In the genomic region with DNA sequence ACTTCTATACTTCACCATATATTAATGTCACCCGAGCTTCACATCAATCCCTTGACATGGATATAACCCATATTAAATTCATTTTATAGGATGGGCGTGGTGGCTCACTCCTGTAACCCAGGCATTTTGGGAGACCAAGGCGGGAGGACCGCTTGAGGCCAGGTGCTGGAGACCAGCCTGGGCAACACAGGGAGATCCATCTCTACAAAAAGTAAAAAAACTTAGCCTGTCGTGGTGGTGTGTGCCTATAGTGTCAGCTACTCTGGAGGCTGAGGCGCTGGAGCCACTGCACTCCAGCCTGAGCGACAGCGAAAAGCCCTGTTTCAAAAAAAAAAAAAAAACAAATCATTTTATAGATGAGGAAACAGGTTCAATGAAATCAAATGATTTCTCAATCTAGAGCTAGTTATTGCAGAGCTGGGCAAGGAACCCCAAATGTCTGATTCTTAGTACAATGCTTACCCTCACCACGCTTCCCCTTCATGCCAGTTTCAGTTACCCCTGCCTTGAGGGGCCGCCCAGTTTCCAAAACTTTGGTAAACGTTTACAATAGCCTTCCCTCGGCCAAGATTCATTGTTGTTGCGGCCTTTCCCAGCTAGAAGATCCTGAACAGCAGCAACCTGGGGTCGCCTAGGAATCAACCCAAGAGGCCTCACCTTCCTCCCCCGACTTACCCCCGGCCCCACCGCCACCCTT, we compare ENCODE assay signal across 8 cellular contexts. TPM values are rescaled to one million over a fixed set of nuclear protein-coding genes. Genes with fewer than 3 reads are reported as not detected.
DNase-seq lines count a peak whose midpoint lies in the region; ATAC-seq and TF ChIP-seq lines count a peak whose summit lies in the region.

No MANE protein-coding gene starts in this region.

- H3K9me3 Mint-ChIP-seq in natural killer cell treated with Interleukin-12 subunit alpha and Interleukin-12 subunit beta and Interleukin-15 and Interleukin-18, amount 100 ng/mL, for 72 hours: no peaks in the 10 kb centered on the region

- H3K4me3 Mint-ChIP-seq in natural killer cell treated with Interleukin-12 subunit alpha and Interleukin-12 subunit beta and Interleukin-15 and Interleukin-18, amount 100 ng/mL, for 72 hours: peak overlapping the region; percentile 89

- peak; percentile 36 for DNase-seq in CD1c-positive myeloid dendritic cell (ENCODE audit: extremely low spot score)
- no peak for DNase-seq in LNCaP clone FGC (ENCODE audit: low read depth)
- DNase-seq in coronary artery (ENCODE audit: low spot score): no peak
- no peak for DNase-seq in natural killer cell treated with Interleukin-12 subunit alpha and Interleukin-12 subunit beta and Interleukin-15 and Interleukin-18, amount 100 ng/mL, for 72 hours (ENCODE audit: low spot score)
- DNase-seq in NCI-H1417 treated with DMSO at 0.1 percent for 48 hours (lab: John Stamatoyannopoulos, UW): no peak
- no peak for DNase-seq in NCI-H1105 (lab: John Stamatoyannopoulos, UW)
- DNase-seq in retina: no peak
- DNase-seq in stimulated activated CD8-positive, alpha-beta memory T cell treated with anti-CD3 and anti-CD28 coated beads, Interleukin-4, amount 100 ng/mL, for 48 hours: no peak

- H3K27me3 Mint-ChIP-seq in natural killer cell treated with Interleukin-12 subunit alpha and Interleukin-12 subunit beta and Interleukin-15 and Interleukin-18, amount 100 ng/mL, for 72 hours: no peaks in the 10 kb centered on the region

- peak overlapping the region; percentile 87 to 96 for H3K27ac ChIP-seq in coronary artery

- H3K4me3 ChIP-seq in LNCaP clone FGC (ENCODE audit: low read depth, low read length): peak overlapping the region; percentile 93
- peak overlapping the region; percentile 77 for H3K4me3 ChIP-seq in coronary artery

- no peak for TF ChIP-seq CTCF in LNCaP clone FGC (IDR thresholded peaks at IDR 0.05; ENCODE audit: control insufficient read depth, extremely low read depth, insufficient read depth)
- no peak for TF ChIP-seq CTCF in coronary artery (IDR thresholded peaks at IDR 0.05)

- H3K36me3 Mint-ChIP-seq in natural killer cell treated with Interleukin-12 subunit alpha and Interleukin-12 subunit beta and Interleukin-15 and Interleukin-18, amount 100 ng/mL, for 72 hours: peaks cover 21% of the 10 kb centered on the region

- H3K27ac Mint-ChIP-seq in natural killer cell treated with Interleukin-12 subunit alpha and Interleukin-12 subunit beta and Interleukin-15 and Interleukin-18, amount 100 ng/mL, for 72 hours: peak overlapping the region; percentile 95 to 96

- peak in 1 of 2 donors; percentile 1 for ATAC-seq in natural killer cell treated with Interleukin-12 subunit alpha and Interleukin-12 subunit beta and Interleukin-15 and Interleukin-18, amount 100 ng/mL, for 72 hours

- H3K4me1 Mint-ChIP-seq in natural killer cell treated with Interleukin-12 subunit alpha and Interleukin-12 subunit beta and Interleukin-15 and Interleukin-18, amount 100 ng/mL, for 72 hours (ENCODE audit: low read depth in 2 of 2): peaks cover 28% of the 10 kb centered on the region in 2 donors

RNA-seq across cellular contexts. Expression of gene PSMB5, which starts 0.8 kb away (rescaled TPM):
- total RNA-seq in natural killer cell treated with Interleukin-12 subunit alpha and Interleukin-12 subunit beta and Interleukin-15 and Interleukin-18, amount 100 ng/mL, for 72 hours: 100 to 1,000 TPM; 102 to 121 TPM

RNA-seq across cellular contexts. Expression of gene PSMB11, which starts 8.1 kb away (rescaled TPM):
- not detected for total RNA-seq in natural killer cell treated with Interleukin-12 subunit alpha and Interleukin-12 subunit beta and Interleukin-15 and Interleukin-18, amount 100 ng/mL, for 72 hours

RNA-seq across cellular contexts. Expression of gene CDH24, which starts 23.4 kb away (rescaled TPM):
- 1 to 10 TPM in 1 of 2 donors, under 1 TPM in 1; 0.73 to 1.0 TPM for total RNA-seq in natural killer cell treated with Interleukin-12 subunit alpha and Interleukin-12 subunit beta and Interleukin-15 and Interleukin-18, amount 100 ng/mL, for 72 hours

RNA-seq across cellular contexts. Expression of gene C14orf93, which starts 24.0 kb away (rescaled TPM):
- total RNA-seq in natural killer cell treated with Interleukin-12 subunit alpha and Interleukin-12 subunit beta and Interleukin-15 and Interleukin-18, amount 100 ng/mL, for 72 hours: 10 to 100 TPM in 1 of 2 donors, 1 to 10 TPM in 1; 2.8 to 10.8 TPM

RNA-seq across cellular contexts. Expression of gene AJUBA, which starts 51.6 kb away (rescaled TPM):
- 1 to 10 TPM in 1 of 2 donors, under 1 TPM in 1; 0.17 to 2.1 TPM for total RNA-seq in natural killer cell treated with Interleukin-12 subunit alpha and Interleukin-12 subunit beta and Interleukin-15 and Interleukin-18, amount 100 ng/mL, for 72 hours
